In the genomic region with DNA sequence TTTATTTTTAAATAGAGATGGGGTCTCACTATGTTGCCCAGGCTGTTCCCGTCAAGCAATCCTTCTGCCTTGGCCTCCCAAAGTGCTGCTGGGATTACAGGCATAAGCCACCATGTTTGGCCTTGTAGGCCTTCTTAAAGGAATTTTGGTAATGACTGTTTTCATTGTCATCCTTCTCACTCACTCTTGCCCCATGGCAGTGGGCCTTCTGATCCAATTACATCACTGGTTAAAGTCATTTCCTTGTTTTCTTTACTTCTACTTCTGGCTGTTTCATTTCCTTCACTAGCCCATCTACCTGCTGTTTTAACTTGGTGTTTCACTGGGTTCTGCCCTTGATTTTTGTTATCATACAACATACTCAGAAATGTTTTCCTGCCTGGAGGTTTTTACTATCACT, we compare ENCODE assay signal across 26 cellular contexts. TPM values are rescaled to one million over a fixed set of nuclear protein-coding genes. Genes with fewer than 3 reads are reported as not detected.
DNase-seq lines count a peak whose midpoint lies in the region; ATAC-seq lines count a peak whose summit lies in the region.
"Had no signal": no experiment of that assay in that cellular context is flagged by ENCODE, and none has a peak within 500 bp of the region (broad histone marks: within the 10 kb centered on the region; RNA-seq: fewer than 3 reads in every experiment).

No MANE protein-coding gene starts in this region.

- no peaks in the 10 kb centered on the region for H3K9me3 Mint-ChIP-seq in activated naive CD4-positive, alpha-beta T cell treated with anti-CD3 and anti-CD28 coated beads, Interleukin-2, amount 50 U/mL, for 24 hours
- no peaks in the 10 kb centered on the region for H3K9me3 Mint-ChIP-seq in activated naive CD4-positive, alpha-beta T cell treated with anti-CD3 and anti-CD28 coated beads, Interleukin-2, amount 10 ng/mL, durations not matched to agents 7 days and 5 days
- no peaks in the 10 kb centered on the region for H3K9me3 Mint-ChIP-seq in stimulated activated naive B cell treated with anti-CD40 and anti-IgM and Interleukin-4, amounts not matched to agents 10 μg/mL and 1 μg/mL and 100 μg/mL, for 72 hours
- H3K9me3 Mint-ChIP-seq: activated T-cell treated with anti-CD3 and anti-CD28 coated beads, Interleukin-2, amount 50 U/mL, for 24 hours; CD8-positive, alpha-beta T cell; dendritic cell treated with granulocyte-macrophage colony-stimulating factor and Interleukin-4, amounts not matched to agents 40 ng/mL and 50 ng/mL, for 4 days; natural killer cell; stimulated activated effector memory CD8-positive, alpha-beta T cell treated with anti-CD3 and anti-CD28 coated beads, Interleukin-12 subunit alpha, Interleukin-12 subunit beta, amount 100 ng/mL, for 72 hours had no signal

- peaks cover 30% of the 10 kb centered on the region for H3K36me3 Mint-ChIP-seq in activated naive CD4-positive, alpha-beta T cell treated with anti-CD3 and anti-CD28 coated beads, Interleukin-2, amount 50 U/mL, for 24 hours
- H3K36me3 Mint-ChIP-seq in activated naive CD4-positive, alpha-beta T cell treated with anti-CD3 and anti-CD28 coated beads, Interleukin-2, amount 10 ng/mL, durations not matched to agents 7 days and 5 days, result peaks cover 42% of the 10 kb centered on the region
- H3K36me3 Mint-ChIP-seq in stimulated activated naive B cell treated with anti-CD40 and anti-IgM and Interleukin-4, amounts not matched to agents 10 μg/mL and 1 μg/mL and 100 μg/mL, for 72 hours, result peaks cover 37 to 48% of the 10 kb centered on the region in 2 donors

- CTCF ChIA-PET in activated naive CD4-positive, alpha-beta T cell treated with anti-CD3 and anti-CD28 coated beads, Interleukin-2, amount 10 ng/mL, durations not matched to agents 7 days and 5 days (lab: Charles Lee), result no interaction called here

- H3K4me3 Mint-ChIP-seq in activated naive CD4-positive, alpha-beta T cell treated with anti-CD3 and anti-CD28 coated beads, Interleukin-2, amount 50 U/mL, for 24 hours, result no peak overlapping the region
- no peak overlapping the region for H3K4me3 Mint-ChIP-seq in activated naive CD4-positive, alpha-beta T cell treated with anti-CD3 and anti-CD28 coated beads, Interleukin-2, amount 10 ng/mL, durations not matched to agents 7 days and 5 days
- no peak overlapping the region for H3K4me3 Mint-ChIP-seq in stimulated activated naive B cell treated with anti-CD40 and anti-IgM and Interleukin-4, amounts not matched to agents 10 μg/mL and 1 μg/mL and 100 μg/mL, for 72 hours
- H3K4me3 Mint-ChIP-seq: activated T-cell treated with anti-CD3 and anti-CD28 coated beads, Interleukin-2, amount 50 U/mL, for 24 hours; B cell; CD8-positive, alpha-beta T cell; dendritic cell treated with granulocyte-macrophage colony-stimulating factor and Interleukin-4, amounts not matched to agents 40 ng/mL and 50 ng/mL, for 4 days; natural killer cell; stimulated activated effector memory CD8-positive, alpha-beta T cell treated with anti-CD3 and anti-CD28 coated beads, Interleukin-12 subunit alpha, Interleukin-12 subunit beta, amount 100 ng/mL, for 72 hours had no signal

- H3K27me3 Mint-ChIP-seq in activated naive CD4-positive, alpha-beta T cell treated with anti-CD3 and anti-CD28 coated beads, Interleukin-2, amount 50 U/mL, for 24 hours, result no peaks in the 10 kb centered on the region
- H3K27me3 Mint-ChIP-seq in activated naive CD4-positive, alpha-beta T cell treated with anti-CD3 and anti-CD28 coated beads, Interleukin-2, amount 10 ng/mL, durations not matched to agents 7 days and 5 days, result no peaks in the 10 kb centered on the region
- H3K27me3 Mint-ChIP-seq in stimulated activated naive B cell treated with anti-CD40 and anti-IgM and Interleukin-4, amounts not matched to agents 10 μg/mL and 1 μg/mL and 100 μg/mL, for 72 hours, result no peaks in the 10 kb centered on the region
- H3K27me3 Mint-ChIP-seq: activated T-cell treated with anti-CD3 and anti-CD28 coated beads, Interleukin-2, amount 50 U/mL, for 24 hours; B cell; dendritic cell treated with granulocyte-macrophage colony-stimulating factor and Interleukin-4, amounts not matched to agents 40 ng/mL and 50 ng/mL, for 4 days had no signal

- ATAC-seq in HG03460 (IDR thresholded peaks at IDR 0.05; ENCODE audit: unreplicated experiment) (no peak), HG03571 (IDR thresholded peaks at IDR 0.05; ENCODE audit: unreplicated experiment) (no peak)
- ATAC-seq in stimulated activated naive B cell treated with anti-CD40 and anti-IgM and Interleukin-4, amounts not matched to agents 10 μg/mL and 1 μg/mL and 100 μg/mL, for 72 hours (replicated peaks), result no peak
- ATAC-seq: CD8-positive, alpha-beta T cell; K562; natural killer cell; Panc1; stimulated activated effector memory CD8-positive, alpha-beta T cell treated with anti-CD3 and anti-CD28 coated beads, Interleukin-12 subunit alpha, Interleukin-12 subunit beta, amount 100 ng/mL, for 72 hours had no signal

- H3K27ac Mint-ChIP-seq in activated naive CD4-positive, alpha-beta T cell treated with anti-CD3 and anti-CD28 coated beads, Interleukin-2, amount 50 U/mL, for 24 hours, result peak overlapping the region; percentile 73
- no peak overlapping the region for H3K27ac Mint-ChIP-seq in activated naive CD4-positive, alpha-beta T cell treated with anti-CD3 and anti-CD28 coated beads, Interleukin-2, amount 10 ng/mL, durations not matched to agents 7 days and 5 days
- H3K27ac Mint-ChIP-seq in stimulated activated naive B cell treated with anti-CD40 and anti-IgM and Interleukin-4, amounts not matched to agents 10 μg/mL and 1 μg/mL and 100 μg/mL, for 72 hours, result no peak overlapping the region
- H3K27ac Mint-ChIP-seq: B cell; dendritic cell treated with granulocyte-macrophage colony-stimulating factor and Interleukin-4, amounts not matched to agents 40 ng/mL and 50 ng/mL, for 4 days; natural killer cell; stimulated activated effector memory CD8-positive, alpha-beta T cell treated with anti-CD3 and anti-CD28 coated beads, Interleukin-12 subunit alpha, Interleukin-12 subunit beta, amount 100 ng/mL, for 72 hours had no signal

- DNase-seq in activated naive CD4-positive, alpha-beta T cell treated with anti-CD3 and anti-CD28 coated beads, Interleukin-2, amount 10 ng/mL, durations not matched to agents 7 days and 5 days, result no peak
- peak; percentile 32 for DNase-seq in M059J (ENCODE audit: low read depth)
- peak; percentile 26 for DNase-seq in dermis blood vessel endothelial cell
- DNase-seq in COLO668 (lab: John Stamatoyannopoulos, UW; ENCODE audit: unreplicated experiment), result no peak
- no peak for DNase-seq in stimulated activated naive B cell treated with anti-CD40 and anti-IgM and Interleukin-4, amounts not matched to agents 10 μg/mL and 1 μg/mL and 100 μg/mL, for 72 hours
- DNase-seq: activated CD4-positive, alpha-beta T cell treated with anti-CD3 and anti-CD28 coated beads for 48 hours; activated T-cell treated with anti-CD3 and anti-CD28 coated beads, Interleukin-2, amount 50 U/mL, for 24 hours; CD8-positive, alpha-beta T cell; central memory CD4-positive, alpha-beta T cell; DMS153; natural killer cell; NCI-H1417; NCI-H2029 treated with DMSO at 0.1 percent for 48 hours; NCI-H524 treated with DMSO at 0.1 percent for 48 hours; SHP77; stimulated activated CD4-positive, alpha-beta T cell treated with anti-CD3 and anti-CD28 coated beads, Interleukin-15, amount 100 ng/mL, for 24 hours; transverse colon had no signal

- H3K4me1 Mint-ChIP-seq in activated naive CD4-positive, alpha-beta T cell treated with anti-CD3 and anti-CD28 coated beads, Interleukin-2, amount 50 U/mL, for 24 hours, result peaks cover 4% of the 10 kb centered on the region
- no peaks in the 10 kb centered on the region for H3K4me1 Mint-ChIP-seq in activated naive CD4-positive, alpha-beta T cell treated with anti-CD3 and anti-CD28 coated beads, Interleukin-2, amount 10 ng/mL, durations not matched to agents 7 days and 5 days
- H3K4me1 Mint-ChIP-seq in stimulated activated naive B cell treated with anti-CD40 and anti-IgM and Interleukin-4, amounts not matched to agents 10 μg/mL and 1 μg/mL and 100 μg/mL, for 72 hours, result peaks cover 5 to 10% of the 10 kb centered on the region in 2 donors
- H3K4me1 Mint-ChIP-seq: B cell had no signal

RNA-seq across cellular contexts. Expression of gene NIM1K, which starts 20.1 kb away (rescaled TPM):
- 0.07 and 1.1 TPM in 2 replicates for total RNA-seq in M059J (2014; rRNA removed; shearing (Covaris generic))
- under 0.01 and 0.05 TPM in 2 replicates for total RNA-seq in dermis blood vessel endothelial cell
- total RNA-seq: HT-29 had no signal

RNA-seq across cellular contexts. Expression of gene ZNF131, which starts 51.2 kb away (rescaled TPM):
- 31.5 and 38.5 TPM in 2 replicates for total RNA-seq in M059J (2014; rRNA removed; shearing (Covaris generic))
- total RNA-seq in dermis blood vessel endothelial cell, result 30.0 and 34.9 TPM in 2 replicates

Comparison
In these comparisons a context has a peak if more than half of its experiments do, and no peak if none do; other contexts are left out.
1. DNase-seq: peak in M059J (single experiment) and dermis blood vessel endothelial cell (single experiment); none in activated naive CD4-positive, alpha-beta T cell treated with anti-CD3 and anti-CD28 coated beads, Interleukin-2, amount 10 ng/mL, durations not matched to agents 7 days and 5 days (single experiment), COLO668 (single experiment) and stimulated activated naive B cell treated with anti-CD40 and anti-IgM and Interleukin-4, amounts not matched to agents 10 μg/mL and 1 μg/mL and 100 μg/mL, for 72 hours (single experiment).